Comparison of ENCODE assay signal across 1 cellular context in genomic region chr14:89701079-89702043, GRCh38.
TF ChIP-seq lines count a peak whose summit lies in the region.

No MANE protein-coding gene starts in this region.

TF ChIP-seq in HepG2, 621 proteins besides CTCF, POLR2A, EP300 and RAD21 (continued from another document and continues in another):
- TF ChIP-seq SCMH1 (CRISPR knock-in tag; IDR thresholded peaks at IDR 0.05; ENCODE audit: borderline replicate concordance) (no peak), ZNF317 (CRISPR knock-in tag; IDR thresholded peaks at IDR 0.05) (no peak), CEBPG (CRISPR knock-in tag; IDR thresholded peaks at IDR 0.05) (no peak), PHF20 (CRISPR knock-in tag; IDR thresholded peaks at IDR 0.05) (no peak), ZMYM4 (CRISPR knock-in tag; IDR thresholded peaks at IDR 0.05) (peak; percentile 46), SNAPC2 (CRISPR knock-in tag; IDR thresholded peaks at IDR 0.05) (no peak), ZUFSP (CRISPR knock-in tag; IDR thresholded peaks at IDR 0.05; ENCODE audit: borderline replicate concordance) (no peak), REPIN1 (CRISPR knock-in tag; IDR thresholded peaks at IDR 0.05; ENCODE audit: borderline replicate concordance, low read depth) (0 out of 2 replicates have a peak, but pooled peaks have one; percentile 34), RXRB (CRISPR knock-in tag; IDR thresholded peaks at IDR 0.05; ENCODE audit: borderline replicate concordance) (peak; percentile 94), SIN3B (IDR thresholded peaks at IDR 0.05; ENCODE audit: low read length) (no peak), THAP11 (CRISPR knock-in tag; IDR thresholded peaks at IDR 0.05) (peak; percentile 43; the same call in 1 of the 2 replicates), SOX6 (IDR thresholded peaks at IDR 0.05) (no peak), SOX6 (CRISPR knock-in tag; IDR thresholded peaks at IDR 0.05) (peak; percentile 32; the same call in 1 of the 2 replicates), ZNF747 (CRISPR knock-in tag; IDR thresholded peaks at IDR 0.05; ENCODE audit: borderline replicate concordance) (no peak), PRPF4 (IDR thresholded peaks at IDR 0.05; ENCODE audit: low read depth, low read length, poor library complexity, severe bottlenecking) (no peak), TFDP2 (CRISPR knock-in tag; IDR thresholded peaks at IDR 0.05) (peak; percentile 48; the same call in 1 of the 2 replicates), MYC (CRISPR knock-in tag; IDR thresholded peaks at IDR 0.05; ENCODE audit: borderline replicate concordance) (peak; percentile 78; the same call in 1 of the 2 replicates), XRCC5 (optimal IDR thresholded peaks at IDR 0.05; ENCODE audit: low read length) (no peak), ZSCAN12 (CRISPR knock-in tag; IDR thresholded peaks at IDR 0.05) (no peak), POLR2AphosphoS5 (IDR thresholded peaks at IDR 0.05; ENCODE audit: low read depth, low read length) (no peak), ZNF256 (CRISPR knock-in tag; conservative IDR thresholded peaks at IDR 0.05) (no peak), ZNF432 (CRISPR knock-in tag; IDR thresholded peaks at IDR 0.05; ENCODE audit: borderline replicate concordance) (no peak), ZNF788 (CRISPR knock-in tag; IDR thresholded peaks at IDR 0.05; ENCODE audit: borderline replicate concordance) (no peak; the same call in 1 of the 2 replicates), ZNF446 (CRISPR knock-in tag; IDR thresholded peaks at IDR 0.05) (no peak), HHEX (CRISPR knock-in tag; IDR thresholded peaks at IDR 0.05) (no peak), ZNF12 (CRISPR knock-in tag; IDR thresholded peaks at IDR 0.05) (no peak), TFDP1 (CRISPR knock-in tag; IDR thresholded peaks at IDR 0.05; ENCODE audit: borderline replicate concordance) (peak; percentile 72; the same call in 1 of the 2 replicates), BORCS8-MEF2B (CRISPR knock-in tag; IDR thresholded peaks at IDR 0.05) (peak; percentile 59; the same call in 1 of the 2 replicates), CBX2 (IDR thresholded peaks at IDR 0.05; ENCODE audit: low read depth, low read length) (no peak), CBX2 (CRISPR knock-in tag; IDR thresholded peaks at IDR 0.05; ENCODE audit: low read depth) (no peak), IKZF5 (CRISPR knock-in tag; IDR thresholded peaks at IDR 0.05) (peak; percentile 33; the same call in 1 of the 2 replicates), MAZ (IDR thresholded peaks at IDR 0.05; ENCODE audit: borderline replicate concordance, low read depth, low read length) (0 out of 2 replicates have a peak, but pooled peaks have one; percentile 14), MAZ (CRISPR knock-in tag; IDR thresholded peaks at IDR 0.05; ENCODE audit: low read depth) (peak; percentile 58; the same call in 1 of the 2 replicates), NFIC (IDR thresholded peaks at IDR 0.05; ENCODE audit: low read length) (no peak), ZFP91 (CRISPR knock-in tag; IDR thresholded peaks at IDR 0.05; ENCODE audit: borderline replicate concordance) (peak; percentile 39; the same call in 1 of the 2 replicates), ZSCAN21 (CRISPR knock-in tag; IDR thresholded peaks at IDR 0.05; ENCODE audit: borderline replicate concordance) (peak; percentile 49; the same call in 1 of the 2 replicates), ZNF709 (CRISPR knock-in tag; IDR thresholded peaks at IDR 0.05) (0 out of 2 replicates have a peak, but pooled peaks have one; percentile 64), ZFP36L1 (CRISPR knock-in tag; IDR thresholded peaks at IDR 0.05) (0 out of 2 replicates have a peak, but pooled peaks have one; percentile 19), ZNF34 (CRISPR knock-in tag; IDR thresholded peaks at IDR 0.05; ENCODE audit: borderline replicate concordance) (no peak), EHMT2 (IDR thresholded peaks at IDR 0.05; ENCODE audit: borderline replicate concordance, low read depth, low read length) (no peak; the same call in 1 of the 2 replicates), TSC22D2 (CRISPR knock-in tag; IDR thresholded peaks at IDR 0.05; ENCODE audit: borderline replicate concordance) (0 out of 2 replicates have a peak, but pooled peaks have one; percentile 30), ZNF83 (CRISPR knock-in tag; IDR thresholded peaks at IDR 0.05; ENCODE audit: borderline replicate concordance) (no peak), KLF6 (CRISPR knock-in tag; IDR thresholded peaks at IDR 0.05) (0 out of 2 replicates have a peak, but pooled peaks have one; percentile 57), ZNF570 (CRISPR knock-in tag; IDR thresholded peaks at IDR 0.05; ENCODE audit: borderline replicate concordance) (no peak), ZBTB10 (CRISPR knock-in tag; IDR thresholded peaks at IDR 0.05; ENCODE audit: borderline replicate concordance) (no peak), ZBTB20 (CRISPR knock-in tag; IDR thresholded peaks at IDR 0.05; ENCODE audit: borderline replicate concordance, low read depth) (0 out of 2 replicates have a peak, but pooled peaks have one; percentile 19), ZNF704 (CRISPR knock-in tag; IDR thresholded peaks at IDR 0.05; ENCODE audit: borderline replicate concordance) (no peak), MTA1 (CRISPR knock-in tag; IDR thresholded peaks at IDR 0.05; ENCODE audit: borderline replicate concordance) (0 out of 2 replicates have a peak, but pooled peaks have one; percentile 44), ETS1 (CRISPR knock-in tag; IDR thresholded peaks at IDR 0.05) (no peak), ATM (IDR thresholded peaks at IDR 0.05; ENCODE audit: borderline replicate concordance) (no peak), ELF1 (CRISPR knock-in tag; IDR thresholded peaks at IDR 0.05) (0 out of 2 replicates have a peak, but pooled peaks have one; percentile 37), SP140L (CRISPR knock-in tag; IDR thresholded peaks at IDR 0.05; ENCODE audit: borderline replicate concordance) (no peak), TCF7L2 (IDR thresholded peaks at IDR 0.05; ENCODE audit: low read depth, low read length) (no peak), KLF13 (CRISPR knock-in tag; IDR thresholded peaks at IDR 0.05) (no peak), TP53 (CRISPR knock-in tag; conservative IDR thresholded peaks at IDR 0.05) (no peak), NAIF1 (CRISPR knock-in tag; IDR thresholded peaks at IDR 0.05; ENCODE audit: borderline replicate concordance) (no peak), DPF2 (CRISPR knock-in tag; IDR thresholded peaks at IDR 0.05; ENCODE audit: borderline replicate concordance, low read depth) (no peak), HNRNPH1 (optimal IDR thresholded peaks at IDR 0.05; ENCODE audit: low read depth, low read length) (no peak), FOXO1 (CRISPR knock-in tag; IDR thresholded peaks at IDR 0.05) (peak; percentile 19; the same call in 1 of the 2 replicates), DRAP1 (CRISPR knock-in tag; IDR thresholded peaks at IDR 0.05) (no peak), GABPA (IDR thresholded peaks at IDR 0.05; ENCODE audit: low read depth, low read length) (no peak), GABPA (CRISPR knock-in tag; IDR thresholded peaks at IDR 0.05; ENCODE audit: low read depth) (no peak), SKI (IDR thresholded peaks at IDR 0.05; ENCODE audit: partially characterized antibody) (no peak), ZNF343 (CRISPR knock-in tag; IDR thresholded peaks at IDR 0.05) (no peak), PCBP1 (IDR thresholded peaks at IDR 0.05; ENCODE audit: borderline replicate concordance, low read depth, low read length) (no peak), ZNF563 (CRISPR knock-in tag; IDR thresholded peaks at IDR 0.05) (peak; percentile 67), ZBTB21 (CRISPR knock-in tag; IDR thresholded peaks at IDR 0.05) (no peak), HCFC1 (IDR thresholded peaks at IDR 0.05; ENCODE audit: low read depth, low read length) (no peak)
